In genomic region chr7:155297517-155298287, GRCh38 we compare ENCODE assay signal across 8 cellular contexts.
DNase-seq lines count a peak whose midpoint lies in the region; ATAC-seq lines count a peak whose summit lies in the region.

Gene INSIG1 (plus strand): TSS chr7:155297878. CDS start chr7:155298286, 408 bp downstream.

- DNase-seq in AG08395 (ENCODE audit: low spot score) (peak; percentile 99), NCI-H2227 (lab: John Stamatoyannopoulos, UW; ENCODE audit: unreplicated experiment) (peak; percentile 97), caudate nucleus (lab: John Stamatoyannopoulos, UW) (peak in 60 of 61 donors; percentile 21 to 97 (median 89)), islet precursor cell (peak; percentile 95)
- peak; percentile 79 to 92 (median 84) for DNase-seq in activated CD4-positive, CD25-positive, alpha-beta regulatory T cell (lab: John Stamatoyannopoulos, UW)
- DNase-seq in stimulated activated CD4-positive, alpha-beta T cell treated with anti-CD3 and anti-CD28 coated beads, Interleukin-15, amount 100 ng/mL, for 24 hours: peak; percentile 92

- peak; percentile 66 for ATAC-seq in GM18907 (IDR thresholded peaks at IDR 0.05; ENCODE audit: unreplicated experiment)
- peak; percentile 54 for ATAC-seq in HG03139 (IDR thresholded peaks at IDR 0.05; ENCODE audit: unreplicated experiment)

- H3K27ac ChIP-seq in caudate nucleus (ENCODE audit: low read depth, low read length): peak within 1 kb of the TSS; percentile 91

Comparison
In these comparisons a context has a peak if more than half of its experiments do, and no peak if none do; other contexts are left out.
1. Peak in every context shown above with its lines: DNase-seq, ATAC-seq and H3K27ac ChIP-seq.